Comparison of ENCODE assay signal across 1 cellular context in the genomic region with DNA sequence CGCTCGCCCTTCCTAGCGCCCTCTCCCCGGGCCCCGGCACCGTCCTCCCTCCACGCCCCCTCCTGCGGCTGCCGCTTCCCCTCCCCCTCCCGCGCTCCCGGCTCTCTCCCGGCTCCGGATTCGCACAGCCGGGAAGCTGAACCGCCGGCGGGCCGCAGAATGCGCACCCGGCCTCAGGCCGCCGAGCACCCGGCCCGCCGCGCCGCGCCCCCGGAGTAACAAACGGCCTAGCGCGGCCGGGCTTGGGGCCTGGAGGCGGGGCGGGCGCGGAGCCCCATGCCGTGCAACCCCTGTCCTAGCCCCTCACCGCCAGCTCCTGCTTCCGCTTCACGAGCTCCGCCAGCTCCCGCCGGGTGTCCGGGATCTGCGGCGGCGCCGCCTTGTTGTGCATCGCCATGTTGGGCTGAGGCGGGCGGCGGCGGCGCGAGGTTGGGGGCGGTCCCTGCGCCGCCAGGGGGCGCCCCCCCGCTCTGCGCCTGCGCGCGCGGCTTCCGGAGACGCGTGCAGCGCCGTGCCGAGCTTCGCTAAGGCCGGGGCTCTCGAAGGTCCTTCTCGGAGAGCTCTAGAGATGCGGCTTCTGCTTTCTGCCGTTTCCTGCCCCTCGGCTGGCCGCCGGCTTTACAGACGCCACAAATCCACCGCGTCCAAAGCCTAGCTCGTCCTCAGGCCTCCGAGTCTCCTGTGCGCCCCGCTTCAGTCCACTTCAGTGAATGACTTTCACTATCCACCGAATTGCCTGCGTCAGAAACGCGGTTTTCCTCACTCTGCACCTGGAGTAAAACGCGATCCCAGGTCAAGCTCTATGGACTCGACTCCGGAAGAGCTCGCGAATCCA.
TF ChIP-seq lines count a peak whose summit lies in the region.

A gene (minus strand): TSS at position 417 of the 835 bp plus-strand sequence. CDS start 20 bp downstream, at position 397.

TF ChIP-seq in HepG2, 621 proteins besides CTCF, POLR2A, EP300 and RAD21 (continued from another document and continues in another):
- TF ChIP-seq, protein P1, sequence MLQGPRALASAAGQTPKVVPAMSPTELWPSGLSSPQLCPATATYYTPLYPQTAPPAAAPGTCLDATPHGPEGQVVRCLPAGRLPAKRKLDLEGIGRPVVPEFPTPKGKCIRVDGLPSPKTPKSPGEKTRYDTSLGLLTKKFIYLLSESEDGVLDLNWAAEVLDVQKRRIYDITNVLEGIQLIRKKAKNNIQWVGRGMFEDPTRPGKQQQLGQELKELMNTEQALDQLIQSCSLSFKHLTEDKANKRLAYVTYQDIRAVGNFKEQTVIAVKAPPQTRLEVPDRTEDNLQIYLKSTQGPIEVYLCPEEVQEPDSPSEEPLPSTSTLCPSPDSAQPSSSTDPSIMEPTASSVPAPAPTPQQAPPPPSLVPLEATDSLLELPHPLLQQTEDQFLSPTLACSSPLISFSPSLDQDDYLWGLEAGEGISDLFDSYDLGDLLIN (CRISPR knock-in tag; IDR thresholded peaks at IDR 0.05; ENCODE audit: borderline replicate concordance), result peak; percentile 81; the same call in 1 of the 2 replicates
- TF ChIP-seq CCDC6 (CRISPR knock-in tag; IDR thresholded peaks at IDR 0.05), result peak; percentile 86
- no peak for TF ChIP-seq RARA (CRISPR knock-in tag; IDR thresholded peaks at IDR 0.05)
- TF ChIP-seq ZNF12 (CRISPR knock-in tag; IDR thresholded peaks at IDR 0.05), result no peak
- TF ChIP-seq, protein P2, sequence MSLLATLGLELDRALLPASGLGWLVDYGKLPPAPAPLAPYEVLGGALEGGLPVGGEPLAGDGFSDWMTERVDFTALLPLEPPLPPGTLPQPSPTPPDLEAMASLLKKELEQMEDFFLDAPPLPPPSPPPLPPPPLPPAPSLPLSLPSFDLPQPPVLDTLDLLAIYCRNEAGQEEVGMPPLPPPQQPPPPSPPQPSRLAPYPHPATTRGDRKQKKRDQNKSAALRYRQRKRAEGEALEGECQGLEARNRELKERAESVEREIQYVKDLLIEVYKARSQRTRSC (CRISPR knock-in tag; IDR thresholded peaks at IDR 0.05; ENCODE audit: low read depth), result no peak
- no peak for TF ChIP-seq SIX1 (CRISPR knock-in tag; IDR thresholded peaks at IDR 0.05; ENCODE audit: borderline replicate concordance)
- TF ChIP-seq ZSCAN12 (CRISPR knock-in tag; IDR thresholded peaks at IDR 0.05), result peak; percentile 73; the same call in 1 of the 2 replicates
- TF ChIP-seq SOX13 (IDR thresholded peaks at IDR 0.05), result no peak
- TF ChIP-seq SOX13 (CRISPR knock-in tag; conservative IDR thresholded peaks at IDR 0.05 in 1 of 2, IDR thresholded peaks at IDR 0.05 in 1 of 2), result peak in 1 of 2 experiments; percentile 38; a peak in 2 of 4 replicates
- TF ChIP-seq, protein P3, sequence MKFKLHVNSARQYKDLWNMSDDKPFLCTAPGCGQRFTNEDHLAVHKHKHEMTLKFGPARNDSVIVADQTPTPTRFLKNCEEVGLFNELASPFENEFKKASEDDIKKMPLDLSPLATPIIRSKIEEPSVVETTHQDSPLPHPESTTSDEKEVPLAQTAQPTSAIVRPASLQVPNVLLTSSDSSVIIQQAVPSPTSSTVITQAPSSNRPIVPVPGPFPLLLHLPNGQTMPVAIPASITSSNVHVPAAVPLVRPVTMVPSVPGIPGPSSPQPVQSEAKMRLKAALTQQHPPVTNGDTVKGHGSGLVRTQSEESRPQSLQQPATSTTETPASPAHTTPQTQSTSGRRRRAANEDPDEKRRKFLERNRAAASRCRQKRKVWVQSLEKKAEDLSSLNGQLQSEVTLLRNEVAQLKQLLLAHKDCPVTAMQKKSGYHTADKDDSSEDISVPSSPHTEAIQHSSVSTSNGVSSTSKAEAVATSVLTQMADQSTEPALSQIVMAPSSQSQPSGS (CRISPR knock-in tag; IDR thresholded peaks at IDR 0.05), result no peak
- TF ChIP-seq RFXAP (CRISPR knock-in tag; IDR thresholded peaks at IDR 0.05; ENCODE audit: borderline replicate concordance), result peak; percentile 90
- TF ChIP-seq RFX5 (IDR thresholded peaks at IDR 0.05; ENCODE audit: low read depth, low read length), result no peak
- TF ChIP-seq, protein P4, sequence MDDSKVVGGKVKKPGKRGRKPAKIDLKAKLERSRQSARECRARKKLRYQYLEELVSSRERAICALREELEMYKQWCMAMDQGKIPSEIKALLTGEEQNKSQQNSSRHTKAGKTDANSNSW (CRISPR knock-in tag; IDR thresholded peaks at IDR 0.05; ENCODE audit: borderline replicate concordance), result no peak
- no peak for TF ChIP-seq ZNF550 (CRISPR knock-in tag; IDR thresholded peaks at IDR 0.05; ENCODE audit: borderline replicate concordance)
- TF ChIP-seq ZNF331 (CRISPR knock-in tag; IDR thresholded peaks at IDR 0.05), result peak; percentile 16; the same call in 1 of the 2 replicates
- no peak for TF ChIP-seq SCMH1 (CRISPR knock-in tag; IDR thresholded peaks at IDR 0.05; ENCODE audit: borderline replicate concordance)
- TF ChIP-seq ZNF124 (CRISPR knock-in tag; IDR thresholded peaks at IDR 0.05), result no peak; the same call in none of the 2 replicates
- TF ChIP-seq, protein P5, sequence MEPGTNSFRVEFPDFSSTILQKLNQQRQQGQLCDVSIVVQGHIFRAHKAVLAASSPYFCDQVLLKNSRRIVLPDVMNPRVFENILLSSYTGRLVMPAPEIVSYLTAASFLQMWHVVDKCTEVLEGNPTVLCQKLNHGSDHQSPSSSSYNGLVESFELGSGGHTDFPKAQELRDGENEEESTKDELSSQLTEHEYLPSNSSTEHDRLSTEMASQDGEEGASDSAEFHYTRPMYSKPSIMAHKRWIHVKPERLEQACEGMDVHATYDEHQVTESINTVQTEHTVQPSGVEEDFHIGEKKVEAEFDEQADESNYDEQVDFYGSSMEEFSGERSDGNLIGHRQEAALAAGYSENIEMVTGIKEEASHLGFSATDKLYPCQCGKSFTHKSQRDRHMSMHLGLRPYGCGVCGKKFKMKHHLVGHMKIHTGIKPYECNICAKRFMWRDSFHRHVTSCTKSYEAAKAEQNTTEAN (CRISPR knock-in tag; conservative IDR thresholded peaks at IDR 0.05), result peak; percentile 69; the same call in 1 of the 2 replicates
- no peak for TF ChIP-seq FOXM1 (CRISPR knock-in tag; IDR thresholded peaks at IDR 0.05)
- TF ChIP-seq, protein P6, sequence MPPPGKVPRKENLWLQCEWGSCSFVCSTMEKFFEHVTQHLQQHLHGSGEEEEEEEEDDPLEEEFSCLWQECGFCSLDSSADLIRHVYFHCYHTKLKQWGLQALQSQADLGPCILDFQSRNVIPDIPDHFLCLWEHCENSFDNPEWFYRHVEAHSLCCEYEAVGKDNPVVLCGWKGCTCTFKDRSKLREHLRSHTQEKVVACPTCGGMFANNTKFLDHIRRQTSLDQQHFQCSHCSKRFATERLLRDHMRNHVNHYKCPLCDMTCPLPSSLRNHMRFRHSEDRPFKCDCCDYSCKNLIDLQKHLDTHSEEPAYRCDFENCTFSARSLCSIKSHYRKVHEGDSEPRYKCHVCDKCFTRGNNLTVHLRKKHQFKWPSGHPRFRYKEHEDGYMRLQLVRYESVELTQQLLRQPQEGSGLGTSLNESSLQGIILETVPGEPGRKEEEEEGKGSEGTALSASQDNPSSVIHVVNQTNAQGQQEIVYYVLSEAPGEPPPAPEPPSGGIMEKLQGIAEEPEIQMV (CRISPR knock-in tag; IDR thresholded peaks at IDR 0.05; ENCODE audit: low read depth), result peak; percentile 48; the same call in 1 of the 2 replicates
- TF ChIP-seq, protein P7, sequence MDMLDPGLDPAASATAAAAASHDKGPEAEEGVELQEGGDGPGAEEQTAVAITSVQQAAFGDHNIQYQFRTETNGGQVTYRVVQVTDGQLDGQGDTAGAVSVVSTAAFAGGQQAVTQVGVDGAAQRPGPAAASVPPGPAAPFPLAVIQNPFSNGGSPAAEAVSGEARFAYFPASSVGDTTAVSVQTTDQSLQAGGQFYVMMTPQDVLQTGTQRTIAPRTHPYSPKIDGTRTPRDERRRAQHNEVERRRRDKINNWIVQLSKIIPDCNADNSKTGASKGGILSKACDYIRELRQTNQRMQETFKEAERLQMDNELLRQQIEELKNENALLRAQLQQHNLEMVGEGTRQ (IDR thresholded peaks at IDR 0.05; ENCODE audit: low read depth, low read length), result no peak
- TF ChIP-seq, protein P7 (CRISPR knock-in tag; IDR thresholded peaks at IDR 0.05; ENCODE audit: borderline replicate concordance), result no peak
- no peak for TF ChIP-seq SSRP1 (CRISPR knock-in tag; IDR thresholded peaks at IDR 0.05)
- 0 out of 2 replicates have a peak, but pooled peaks have one; percentile 31 for TF ChIP-seq ZMYM2 (CRISPR knock-in tag; IDR thresholded peaks at IDR 0.05)
- TF ChIP-seq, protein P8, sequence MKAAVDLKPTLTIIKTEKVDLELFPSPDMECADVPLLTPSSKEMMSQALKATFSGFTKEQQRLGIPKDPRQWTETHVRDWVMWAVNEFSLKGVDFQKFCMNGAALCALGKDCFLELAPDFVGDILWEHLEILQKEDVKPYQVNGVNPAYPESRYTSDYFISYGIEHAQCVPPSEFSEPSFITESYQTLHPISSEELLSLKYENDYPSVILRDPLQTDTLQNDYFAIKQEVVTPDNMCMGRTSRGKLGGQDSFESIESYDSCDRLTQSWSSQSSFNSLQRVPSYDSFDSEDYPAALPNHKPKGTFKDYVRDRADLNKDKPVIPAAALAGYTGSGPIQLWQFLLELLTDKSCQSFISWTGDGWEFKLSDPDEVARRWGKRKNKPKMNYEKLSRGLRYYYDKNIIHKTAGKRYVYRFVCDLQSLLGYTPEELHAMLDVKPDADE (CRISPR knock-in tag; IDR thresholded peaks at IDR 0.05), result no peak
- TF ChIP-seq, protein P9, sequence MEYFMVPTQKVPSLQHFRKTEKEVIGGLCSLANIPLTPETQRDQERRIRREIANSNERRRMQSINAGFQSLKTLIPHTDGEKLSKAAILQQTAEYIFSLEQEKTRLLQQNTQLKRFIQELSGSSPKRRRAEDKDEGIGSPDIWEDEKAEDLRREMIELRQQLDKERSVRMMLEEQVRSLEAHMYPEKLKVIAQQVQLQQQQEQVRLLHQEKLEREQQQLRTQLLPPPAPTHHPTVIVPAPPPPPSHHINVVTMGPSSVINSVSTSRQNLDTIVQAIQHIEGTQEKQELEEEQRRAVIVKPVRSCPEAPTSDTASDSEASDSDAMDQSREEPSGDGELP (IDR thresholded peaks at IDR 0.05; ENCODE audit: borderline replicate concordance, low read depth), result no peak
- peak; percentile 76; the same call in 1 of the 2 replicates for TF ChIP-seq ETV5 (CRISPR knock-in tag; IDR thresholded peaks at IDR 0.05; ENCODE audit: borderline replicate concordance)
- TF ChIP-seq, protein P10, sequence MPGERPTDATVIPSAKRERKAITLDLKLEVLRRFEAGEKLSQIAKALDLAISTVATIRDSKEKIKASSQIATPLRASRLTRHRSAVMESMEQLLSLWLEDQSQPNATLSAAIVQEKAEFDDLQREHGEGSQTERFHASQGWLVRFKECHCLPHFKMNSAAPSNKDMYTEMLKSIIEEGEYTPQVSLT (CRISPR knock-in tag; IDR thresholded peaks at IDR 0.05; ENCODE audit: borderline replicate concordance, low read depth), result no peak
- no peak for TF ChIP-seq MATR3 (CRISPR knock-in tag; IDR thresholded peaks at IDR 0.05)
- TF ChIP-seq, protein P11, sequence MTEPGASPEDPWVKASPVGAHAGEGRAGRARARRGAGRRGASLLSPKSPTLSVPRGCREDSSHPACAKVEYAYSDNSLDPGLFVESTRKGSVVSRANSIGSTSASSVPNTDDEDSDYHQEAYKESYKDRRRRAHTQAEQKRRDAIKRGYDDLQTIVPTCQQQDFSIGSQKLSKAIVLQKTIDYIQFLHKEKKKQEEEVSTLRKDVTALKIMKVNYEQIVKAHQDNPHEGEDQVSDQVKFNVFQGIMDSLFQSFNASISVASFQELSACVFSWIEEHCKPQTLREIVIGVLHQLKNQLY (CRISPR knock-in tag; IDR thresholded peaks at IDR 0.05), result no peak
- TF ChIP-seq HNRNPL (IDR thresholded peaks at IDR 0.05; ENCODE audit: low read depth, low read length), result 0 out of 2 replicates have a peak, but pooled peaks have one; percentile 17
- 0 out of 2 replicates have a peak, but pooled peaks have one; percentile 43 for TF ChIP-seq ZBTB20 (CRISPR knock-in tag; IDR thresholded peaks at IDR 0.05; ENCODE audit: borderline replicate concordance, low read depth)
- 0 out of 2 replicates have a peak, but pooled peaks have one; percentile 47 for TF ChIP-seq SMYD3 (CRISPR knock-in tag; IDR thresholded peaks at IDR 0.05)
- TF ChIP-seq ATM (IDR thresholded peaks at IDR 0.05; ENCODE audit: borderline replicate concordance), result no peak
- peak; percentile 58; the same call in 1 of the 2 replicates for TF ChIP-seq PHF20 (CRISPR knock-in tag; IDR thresholded peaks at IDR 0.05)
- TF ChIP-seq FOXK1 (CRISPR knock-in tag; IDR thresholded peaks at IDR 0.05; ENCODE audit: borderline replicate concordance, low read depth), result no peak
- TF ChIP-seq PCBP1 (IDR thresholded peaks at IDR 0.05; ENCODE audit: borderline replicate concordance, low read depth, low read length), result no peak
- 0 out of 2 replicates have a peak, but pooled peaks have one; percentile 31 for TF ChIP-seq RXRB (CRISPR knock-in tag; IDR thresholded peaks at IDR 0.05; ENCODE audit: borderline replicate concordance)
- TF ChIP-seq SRY (CRISPR knock-in tag; IDR thresholded peaks at IDR 0.05), result peak; percentile 71; the same call in 1 of the 2 replicates
- 0 out of 2 replicates have a peak, but pooled peaks have one; percentile 5 for TF ChIP-seq FOXO1 (CRISPR knock-in tag; IDR thresholded peaks at IDR 0.05)
- TF ChIP-seq, protein P12, sequence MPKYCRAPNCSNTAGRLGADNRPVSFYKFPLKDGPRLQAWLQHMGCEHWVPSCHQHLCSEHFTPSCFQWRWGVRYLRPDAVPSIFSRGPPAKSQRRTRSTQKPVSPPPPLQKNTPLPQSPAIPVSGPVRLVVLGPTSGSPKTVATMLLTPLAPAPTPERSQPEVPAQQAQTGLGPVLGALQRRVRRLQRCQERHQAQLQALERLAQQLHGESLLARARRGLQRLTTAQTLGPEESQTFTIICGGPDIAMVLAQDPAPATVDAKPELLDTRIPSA (CRISPR knock-in tag; IDR thresholded peaks at IDR 0.05; ENCODE audit: borderline replicate concordance), result no peak
- peak; percentile 33 for TF ChIP-seq RBM39 (IDR thresholded peaks at IDR 0.05; ENCODE audit: low read depth, low read length, poor library complexity, severe bottlenecking)
- TF ChIP-seq, protein P13, sequence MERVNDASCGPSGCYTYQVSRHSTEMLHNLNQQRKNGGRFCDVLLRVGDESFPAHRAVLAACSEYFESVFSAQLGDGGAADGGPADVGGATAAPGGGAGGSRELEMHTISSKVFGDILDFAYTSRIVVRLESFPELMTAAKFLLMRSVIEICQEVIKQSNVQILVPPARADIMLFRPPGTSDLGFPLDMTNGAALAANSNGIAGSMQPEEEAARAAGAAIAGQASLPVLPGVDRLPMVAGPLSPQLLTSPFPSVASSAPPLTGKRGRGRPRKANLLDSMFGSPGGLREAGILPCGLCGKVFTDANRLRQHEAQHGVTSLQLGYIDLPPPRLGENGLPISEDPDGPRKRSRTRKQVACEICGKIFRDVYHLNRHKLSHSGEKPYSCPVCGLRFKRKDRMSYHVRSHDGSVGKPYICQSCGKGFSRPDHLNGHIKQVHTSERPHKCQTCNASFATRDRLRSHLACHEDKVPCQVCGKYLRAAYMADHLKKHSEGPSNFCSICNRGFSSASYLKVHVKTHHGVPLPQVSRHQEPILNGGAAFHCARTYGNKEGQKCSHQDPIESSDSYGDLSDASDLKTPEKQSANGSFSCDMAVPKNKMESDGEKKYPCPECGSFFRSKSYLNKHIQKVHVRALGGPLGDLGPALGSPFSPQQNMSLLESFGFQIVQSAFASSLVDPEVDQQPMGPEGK (CRISPR knock-in tag; IDR thresholded peaks at IDR 0.05), result peak; percentile 23
- no peak for TF ChIP-seq ZEB1 (IDR thresholded peaks at IDR 0.05; ENCODE audit: insufficient replicate concordance, low read depth)
- no peak; the same call in 1 of the 2 replicates for TF ChIP-seq ZNF616 (CRISPR knock-in tag; IDR thresholded peaks at IDR 0.05; ENCODE audit: low read depth)
- no peak for TF ChIP-seq NPAS2 (CRISPR knock-in tag; IDR thresholded peaks at IDR 0.05; ENCODE audit: borderline replicate concordance)
